9 cellular contexts compared by ENCODE assay signal in genomic region chr12:78586790-78587189, GRCh38.
"Had no signal": no experiment of that assay in that cellular context is flagged by ENCODE, and none has a peak within 500 bp of the region (broad histone marks: within the 10 kb centered on the region; RNA-seq: fewer than 3 reads in every experiment).

No MANE protein-coding gene starts in this region.

- ATAC-seq: HCT116, K562 had no signal

- H2AFZ ChIP-seq: GM23248 had no signal

- H3K36me3 ChIP-seq: HAP-1 had no signal

- H3K27ac Mint-ChIP-seq: HFFc6 had no signal

- H3K4me3 ChIP-seq: GM23248, HAP-1, K562 had no signal

- H3K4me3 Mint-ChIP-seq: HFFc6 had no signal

- H3K9ac ChIP-seq: GM23248 had no signal

- H3K27ac ChIP-seq: GM23248 had no signal

- DNase-seq: GM23248, GOT3, H7, HFFc6, IMR-90, KG1 had no signal

- H3K4me1 ChIP-seq: HAP-1 had no signal
